Comparison of ENCODE assay signal across 12 cellular contexts in the genomic region with DNA sequence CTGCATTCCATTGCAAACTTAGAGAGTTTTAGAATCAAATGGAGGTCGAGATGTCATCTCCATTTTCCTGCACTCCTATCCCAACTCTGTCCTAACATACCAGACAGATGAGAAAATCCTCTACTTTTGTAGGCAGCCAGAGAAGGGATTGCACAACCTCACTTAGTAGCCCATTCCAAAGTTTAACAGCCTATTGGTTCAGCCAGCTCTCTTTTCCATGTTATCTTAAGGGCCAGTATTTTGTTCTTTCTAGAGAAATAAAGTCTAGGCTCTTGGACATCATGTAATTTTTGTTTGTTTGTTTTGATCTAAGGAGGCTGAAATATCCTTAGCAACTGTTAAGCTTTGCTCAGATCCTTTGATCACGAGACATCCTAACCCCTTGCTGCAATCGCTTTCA.
A peak's percentile ranks its signal among the peaks of the same experiment; 100 is the strongest.
DNase-seq lines count a peak whose midpoint lies in the region; ATAC-seq, FAIRE-seq and TF ChIP-seq lines count a peak whose summit lies in the region.
"Had no signal": no experiment of that assay in that cellular context is flagged by ENCODE, and none has a peak within 500 bp of the region (broad histone marks: within the 10 kb centered on the region; RNA-seq: fewer than 3 reads in every experiment).

No MANE protein-coding gene starts in this region.

- no peak for FAIRE-seq in D721Med (lab: Jason Lieb, UNC)

- H3K9me3 ChIP-seq in ascending aorta (no peaks in the 10 kb centered on the region), heart right ventricle (no peaks in the 10 kb centered on the region), psoas muscle (no peaks in the 10 kb centered on the region)
- H3K9me3 ChIP-seq: Peyer's patch had no signal

- ATAC-seq in heart right ventricle (peak; percentile 70 to 95 (median 90)), psoas muscle (peak; percentile 57 to 75 (median 64)), HG03565 (IDR thresholded peaks at IDR 0.05; ENCODE audit: unreplicated experiment) (no peak), GM21360 (IDR thresholded peaks at IDR 0.05; ENCODE audit: unreplicated experiment) (no peak)

- intact Hi-C loops in ascending aorta (cut with DNase I) (loop anchor here (1.0 to 10.0 kb wide), 4 partner anchors 76 to 1218 kb away; no protein-coding TSS in a partner anchor), heart right ventricle (cut with DNase I) (no loop called here), psoas muscle (cut with DNase I) (no loop called here)

- H3K36me3 ChIP-seq in ascending aorta (no peaks in the 10 kb centered on the region), heart right ventricle (no peaks in the 10 kb centered on the region), psoas muscle (ENCODE audit: insufficient read depth in 1 of 2, low read depth in 1 of 2) (no peaks in the 10 kb centered on the region)
- H3K36me3 ChIP-seq: Peyer's patch, WERI-Rb-1 had no signal

- TF ChIP-seq CTCF in ascending aorta (IDR thresholded peaks at IDR 0.05) (no peak), heart right ventricle (IDR thresholded peaks at IDR 0.05) (no peak), psoas muscle (IDR thresholded peaks at IDR 0.05) (no peak), D721Med (IDR thresholded peaks at IDR 0.05; ENCODE audit: insufficient read depth, missing control alignments) (no peak)

- H3K27ac ChIP-seq in ascending aorta: peak overlapping the region; percentile 64 to 80
- H3K27ac ChIP-seq in heart right ventricle: peak overlapping the region in 5 of 10 donors; percentile 7 to 54 (median 13)
- no peak overlapping the region for H3K27ac ChIP-seq in psoas muscle
- H3K27ac ChIP-seq: WERI-Rb-1 had no signal

- H3K27me3 ChIP-seq in ascending aorta: no peaks in the 10 kb centered on the region
- H3K27me3 ChIP-seq in heart right ventricle: no peaks in the 10 kb centered on the region
- no peaks in the 10 kb centered on the region for H3K27me3 ChIP-seq in psoas muscle (ENCODE audit: insufficient read depth in 3 of 3, low read length in 2 of 3)
- H3K27me3 ChIP-seq: Peyer's patch had no signal

- no peak overlapping the region for H3K4me3 ChIP-seq in ascending aorta
- no peak overlapping the region for H3K4me3 ChIP-seq in heart right ventricle
- no peak overlapping the region for H3K4me3 ChIP-seq in psoas muscle
- H3K4me3 ChIP-seq: Peyer's patch had no signal

- WGBS in heart right ventricle, 2 donors: 60 to 65% methylated on average over 3 of the region's 3 CpGs
- WGBS in psoas muscle, 3 donors: 52 to 70% (median 58%) methylated on average over 3 of the region's 3 CpGs

- DNase-seq in GM03348 (ENCODE audit: low spot score): peak; percentile 87
- DNase-seq in ascending aorta (ENCODE audit: low spot score in 2 of 2): peak in 1 of 2 donors; percentile 73
- DNase-seq in heart right ventricle: no peak
- no peak for DNase-seq in psoas muscle
- no peak for DNase-seq in activated effector memory CD4-positive, alpha-beta T cell treated with anti-CD3 and anti-CD28 coated beads, Interleukin-2, amount 50 U/mL, for 16 hours
- DNase-seq in D721Med (ENCODE audit: insufficient read length, low spot score): no peak
- DNase-seq: activated naive CD4-positive, alpha-beta T cell treated with anti-CD3 and anti-CD28 coated beads for 36 hours; NCI-H146; Peyer's patch; WERI-Rb-1 had no signal

- peaks cover 4 to 19% of the 10 kb centered on the region in 2 donors for H3K4me1 ChIP-seq in ascending aorta
- H3K4me1 ChIP-seq in heart right ventricle: peaks cover 0 to 24% (median 0%) of the 10 kb centered on the region in 9 donors
- H3K4me1 ChIP-seq in psoas muscle: no peaks in the 10 kb centered on the region
- H3K4me1 ChIP-seq: Peyer's patch had no signal

Comparison
In these comparisons a context has a peak if more than half of its experiments do, and no peak if none do; other contexts are left out.
1. ATAC-seq: peak in heart right ventricle (8 of 8) and psoas muscle (4 of 4); none in HG03565 (single experiment) and GM21360 (single experiment).